In the genomic region with DNA sequence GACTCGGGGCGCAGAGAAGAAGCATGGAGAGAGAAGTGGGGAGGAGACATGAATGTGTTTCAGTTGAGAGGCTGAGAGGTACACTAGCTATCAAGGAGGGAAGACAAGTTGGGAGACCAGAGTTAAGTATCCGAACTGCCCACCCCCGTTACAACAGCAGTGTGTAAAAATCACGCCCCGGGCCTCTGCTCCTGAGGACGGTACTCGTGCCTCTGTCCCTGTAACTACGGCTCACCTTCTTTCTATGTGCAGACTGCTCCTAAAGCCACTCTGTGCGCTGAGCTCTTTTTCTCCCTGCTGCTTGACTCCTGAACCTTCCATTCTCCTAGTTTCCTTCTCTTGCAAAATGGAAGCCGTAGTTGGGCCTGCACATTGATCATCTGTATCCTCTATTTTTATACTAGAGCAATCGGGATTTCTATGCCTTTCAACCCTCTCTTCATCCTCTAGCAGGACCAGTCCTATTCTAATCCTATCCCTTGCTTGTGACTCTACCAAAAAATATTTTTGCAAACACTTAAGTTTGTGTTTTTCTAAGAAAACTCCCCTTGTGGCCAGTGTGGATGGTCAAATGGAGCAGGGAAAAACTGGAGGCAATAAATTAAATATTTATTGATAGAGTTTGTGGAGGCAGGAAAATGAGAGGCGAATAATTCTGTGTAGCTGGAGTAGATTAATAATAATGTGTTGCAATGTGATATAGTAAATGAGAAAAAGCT, we compare ENCODE assay signal across 8 cellular contexts. TPM values are rescaled to one million over a fixed set of nuclear protein-coding genes. Genes with fewer than 3 reads are reported as not detected.
DNase-seq lines count a peak whose midpoint lies in the region; ATAC-seq and TF ChIP-seq lines count a peak whose summit lies in the region.

No MANE protein-coding gene starts in this region.

- H3K4me1 Mint-ChIP-seq in stimulated activated naive B cell treated with anti-CD40 and anti-IgM and Interleukin-4, amounts not matched to agents 10 μg/mL and 1 μg/mL and 100 μg/mL, for 72 hours = peaks cover 46 to 75% of the 10 kb centered on the region in 2 donors

- H3K27me3 Mint-ChIP-seq in stimulated activated naive B cell treated with anti-CD40 and anti-IgM and Interleukin-4, amounts not matched to agents 10 μg/mL and 1 μg/mL and 100 μg/mL, for 72 hours = no peaks in the 10 kb centered on the region

- H3K36me3 ChIP-seq in iPS-18a (ENCODE audit: control insufficient read depth, low read depth, low read length) = peaks cover 20% of the 10 kb centered on the region

- peak overlapping the region; percentile 90 to 94 for H3K27ac Mint-ChIP-seq in activated naive CD4-positive, alpha-beta T cell treated with anti-CD3 and anti-CD28 coated beads, Interleukin-2, amount 50 U/mL, for 72 hours
- peak overlapping the region; percentile 86 for H3K27ac Mint-ChIP-seq in stimulated activated naive B cell treated with anti-CD40 and anti-IgM and Interleukin-4, amounts not matched to agents 10 μg/mL and 1 μg/mL and 100 μg/mL, for 72 hours

- peak overlapping the region; percentile 84 for H3K27ac ChIP-seq in iPS-18a (ENCODE audit: low read length)

- peaks cover 13% of the 10 kb centered on the region for H3K27me3 ChIP-seq in iPS-18a (ENCODE audit: control insufficient read depth, insufficient read depth, low read length)

- no peak for TF ChIP-seq CTCF in GM20000 (IDR thresholded peaks at IDR 0.05; ENCODE audit: extremely low read depth, missing control alignments)

- H3K4me3 Mint-ChIP-seq in stimulated activated naive B cell treated with anti-CD40 and anti-IgM and Interleukin-4, amounts not matched to agents 10 μg/mL and 1 μg/mL and 100 μg/mL, for 72 hours = peak overlapping the region; percentile 94 to 95

- DNase-seq in ELR (ENCODE audit: low read depth) (peak; percentile 50), GM20000 (ENCODE audit: low spot score) (no peak)
- no peak for DNase-seq in activated naive CD4-positive, alpha-beta T cell treated with anti-CD3 and anti-CD28 coated beads, Interleukin-2, amount 50 U/mL, for 72 hours (ENCODE audit: low spot score in 2 of 2)
- no peak for DNase-seq in stimulated activated naive B cell treated with anti-CD40 and anti-IgM and Interleukin-4, amounts not matched to agents 10 μg/mL and 1 μg/mL and 100 μg/mL, for 72 hours
- no peak for DNase-seq in stimulated activated CD4-positive, alpha-beta T cell treated with anti-CD3 and anti-CD28 coated beads, Interleukin-2, amount 100 ng/mL, for 24 hours

- peak overlapping the region; percentile 97 for H3K4me3 ChIP-seq in iPS-18a (ENCODE audit: low read length)

- peaks cover 39 to 44% of the 10 kb centered on the region in 2 donors for H3K36me3 Mint-ChIP-seq in activated naive CD4-positive, alpha-beta T cell treated with anti-CD3 and anti-CD28 coated beads, Interleukin-2, amount 50 U/mL, for 72 hours
- H3K36me3 Mint-ChIP-seq in stimulated activated naive B cell treated with anti-CD40 and anti-IgM and Interleukin-4, amounts not matched to agents 10 μg/mL and 1 μg/mL and 100 μg/mL, for 72 hours = peaks cover 20 to 41% of the 10 kb centered on the region in 2 donors

- peaks cover 21% of the 10 kb centered on the region for H3K4me1 ChIP-seq in iPS-18a (ENCODE audit: control insufficient read depth, low read depth, low read length)

- H3K9ac ChIP-seq in iPS-18a (ENCODE audit: low read length) = peak overlapping the region; percentile 93

- no peaks in the 10 kb centered on the region for H3K9me3 Mint-ChIP-seq in activated naive CD4-positive, alpha-beta T cell treated with anti-CD3 and anti-CD28 coated beads, Interleukin-2, amount 50 U/mL, for 72 hours
- H3K9me3 Mint-ChIP-seq in stimulated activated naive B cell treated with anti-CD40 and anti-IgM and Interleukin-4, amounts not matched to agents 10 μg/mL and 1 μg/mL and 100 μg/mL, for 72 hours = no peaks in the 10 kb centered on the region

- ATAC-seq in HG03442 (IDR thresholded peaks at IDR 0.05; ENCODE audit: unreplicated experiment) = peak; percentile 0
- ATAC-seq in activated naive CD4-positive, alpha-beta T cell treated with anti-CD3 and anti-CD28 coated beads, Interleukin-2, amount 50 U/mL, for 72 hours = no peak
- no peak for ATAC-seq in stimulated activated naive B cell treated with anti-CD40 and anti-IgM and Interleukin-4, amounts not matched to agents 10 μg/mL and 1 μg/mL and 100 μg/mL, for 72 hours (replicated peaks)
- ATAC-seq in GM18873 (IDR thresholded peaks at IDR 0.05; ENCODE audit: low FRiP score, unreplicated experiment) = no peak

- H3K9me3 ChIP-seq in iPS-18a (ENCODE audit: control insufficient read depth, low read depth, low read length) = no peaks in the 10 kb centered on the region

RNA-seq across cellular contexts. Expression of a gene that starts 0.6 kb away (rescaled TPM):
- 100 to 1,000 TPM; 159 to 166 TPM for total RNA-seq in activated naive CD4-positive, alpha-beta T cell treated with anti-CD3 and anti-CD28 coated beads, Interleukin-2, amount 50 U/mL, for 72 hours

RNA-seq across cellular contexts. Expression of a gene that starts 1.9 kb away (rescaled TPM):
- total RNA-seq in activated naive CD4-positive, alpha-beta T cell treated with anti-CD3 and anti-CD28 coated beads, Interleukin-2, amount 50 U/mL, for 72 hours = 1 to 10 TPM; 4.9 to 7.7 TPM
